In the genomic region with DNA sequence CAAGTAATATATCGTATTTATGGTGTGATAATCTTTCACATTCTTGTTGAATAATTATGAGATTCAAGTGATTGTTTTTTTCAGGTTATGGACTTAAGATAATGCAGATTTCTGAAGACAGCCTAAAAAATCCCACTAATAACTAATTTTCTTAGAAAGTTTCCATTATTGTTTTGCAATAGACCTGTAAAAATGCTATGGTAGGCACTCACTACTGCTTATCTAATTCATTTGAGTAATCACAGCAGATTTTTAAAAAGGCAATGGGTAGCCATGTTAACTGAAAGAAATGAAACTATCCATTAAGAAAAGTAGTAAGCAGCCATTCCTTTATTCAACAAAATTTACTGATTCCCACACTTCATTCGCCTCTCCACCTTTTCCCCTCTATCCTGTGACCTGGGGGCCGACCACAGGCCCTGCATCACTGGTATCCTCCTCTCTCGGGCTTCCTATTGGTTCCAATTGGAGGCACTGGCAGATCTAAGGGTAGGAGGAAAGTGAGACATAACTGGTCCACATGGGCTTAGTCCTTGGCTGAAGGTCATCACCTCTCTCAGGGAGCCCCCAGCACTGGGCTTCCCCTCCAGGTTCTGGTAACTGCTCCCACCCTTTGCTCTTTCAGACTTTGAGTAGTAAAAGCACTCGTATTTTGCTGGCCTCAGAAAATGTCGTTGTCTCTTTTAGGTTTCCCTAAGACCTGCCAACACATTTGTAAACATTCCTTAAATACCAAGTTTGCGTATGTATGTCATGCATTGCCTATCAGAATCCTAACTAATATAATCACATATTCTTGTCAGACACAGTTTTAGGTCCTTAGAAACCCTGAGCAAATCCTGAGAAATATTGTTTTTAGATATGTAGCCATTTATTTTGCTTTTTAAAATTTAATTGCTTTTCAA, we compare ENCODE assay signal across 17 cellular contexts. TPM values are rescaled to one million over a fixed set of nuclear protein-coding genes. Genes with fewer than 3 reads are reported as not detected.
A peak's percentile ranks its signal among the peaks of the same experiment; 100 is the strongest.
DNase-seq lines count a peak whose midpoint lies in the region; ATAC-seq and TF ChIP-seq lines count a peak whose summit lies in the region.
"Had no signal": no experiment of that assay in that cellular context is flagged by ENCODE, and none has a peak within 500 bp of the region (broad histone marks: within the 10 kb centered on the region; RNA-seq: fewer than 3 reads in every experiment).

No MANE protein-coding gene starts in this region.

- intact Hi-C loops in activated CD4-positive, alpha-beta T cell treated with anti-CD3 and anti-CD28 coated beads, Interleukin-2, amount 10 ng/mL, durations not matched to agents 24 days and 14 days (cut with micrococcal nuclease): loop anchor here (2.0 kb wide), 1 partner anchor 46 kb away; no protein-coding TSS in a partner anchor
- intact Hi-C loops in PC-3 (cut with micrococcal nuclease): no loop called here
- intact Hi-C loops in esophagus muscularis mucosa (cut with DNase I): no loop called here

- no peaks in the 10 kb centered on the region for H3F3A ChIP-seq in PC-3 (ENCODE audit: low read length, unreplicated experiment)

- H3K9me3 ChIP-seq in PC-3 (ENCODE audit: low read length) (no peaks in the 10 kb centered on the region), esophagus muscularis mucosa (no peaks in the 10 kb centered on the region), Peyer's patch (no peaks in the 10 kb centered on the region)
- H3K9me3 ChIP-seq: thyroid gland had no signal

- peak overlapping the region; percentile 66 for H3K27ac Mint-ChIP-seq in activated CD4-positive, alpha-beta T cell treated with anti-CD3 and anti-CD28 coated beads, Interleukin-2, amount 10 ng/mL, durations not matched to agents 24 days and 14 days

- no peak overlapping the region for H3K4me3 ChIP-seq in PC-3 (ENCODE audit: low read length)
- no peak overlapping the region for H3K4me3 ChIP-seq in esophagus muscularis mucosa
- no peak overlapping the region for H3K4me3 ChIP-seq in rectal smooth muscle tissue (ENCODE audit: low read length)
- no peak overlapping the region for H3K4me3 ChIP-seq in Peyer's patch
- H3K4me3 ChIP-seq: GM12878, K562, thyroid gland had no signal

- H3K4me1 Mint-ChIP-seq in activated CD4-positive, alpha-beta T cell treated with anti-CD3 and anti-CD28 coated beads, Interleukin-2, amount 10 ng/mL, durations not matched to agents 24 days and 14 days: peaks cover 49% of the 10 kb centered on the region

- H3K4me3 Mint-ChIP-seq in activated CD4-positive, alpha-beta T cell treated with anti-CD3 and anti-CD28 coated beads, Interleukin-2, amount 10 ng/mL, durations not matched to agents 24 days and 14 days: peak overlapping the region; percentile 63

- TF ChIP-seq POLR2A in esophagus muscularis mucosa (IDR thresholded peaks at IDR 0.05; ENCODE audit: low read depth) (no peak), Peyer's patch (IDR thresholded peaks at IDR 0.05) (no peak)

- no peak overlapping the region for H2AFZ ChIP-seq in PC-3 (ENCODE audit: low read length)

- peak overlapping the region; percentile 26; the same call in 1 of the 2 replicates for H3K4me2 ChIP-seq in PC-3 (ENCODE audit: low read length)

- no peak for DNase-seq in activated CD4-positive, alpha-beta T cell treated with anti-CD3 and anti-CD28 coated beads, Interleukin-2, amount 10 ng/mL, durations not matched to agents 24 days and 14 days
- DNase-seq in activated CD4-positive, alpha-beta T cell treated with anti-CD3 and anti-CD28 coated beads, Interleukin-2, amount 50 U/mL, for 48 hours: no peak
- peak; percentile 27 for DNase-seq in PC-3
- no peak for DNase-seq in esophagus muscularis mucosa (ENCODE audit: extremely low spot score)
- no peak for DNase-seq in SW 1271 (lab: John Stamatoyannopoulos, UW)
- no peak for DNase-seq in Peyer's patch
- DNase-seq: ACHN, aorta, hypothalamus, NCI-H1694, NCI-H82, thyroid gland had no signal

- H3K27me3 ChIP-seq in PC-3 (ENCODE audit: low read length) (no peaks in the 10 kb centered on the region), esophagus muscularis mucosa (no peaks in the 10 kb centered on the region), rectal smooth muscle tissue (ENCODE audit: control insufficient read depth, insufficient read depth, low read length) (no peaks in the 10 kb centered on the region), Peyer's patch (no peaks in the 10 kb centered on the region)
- H3K27me3 ChIP-seq: thyroid gland had no signal

- H3K27me3 Mint-ChIP-seq in activated CD4-positive, alpha-beta T cell treated with anti-CD3 and anti-CD28 coated beads, Interleukin-2, amount 10 ng/mL, durations not matched to agents 24 days and 14 days: no peaks in the 10 kb centered on the region

- ATAC-seq in PC-3 (no peak), GM21381 (IDR thresholded peaks at IDR 0.05; ENCODE audit: unreplicated experiment) (no peak)
- ATAC-seq: GM12878, HCT116, K562 had no signal

- WGBS in esophagus muscularis mucosa: 80% methylated on average over 7 of the region's 7 CpGs

- H3K4me1 ChIP-seq in PC-3 (ENCODE audit: insufficient read depth, low read length) (peaks cover 31% of the 10 kb centered on the region), esophagus muscularis mucosa (peaks cover 48 to 85% (median 81%) of the 10 kb centered on the region in 4 donors), rectal smooth muscle tissue (ENCODE audit: control insufficient read depth, insufficient read depth, low read length) (peaks cover 33% of the 10 kb centered on the region), Peyer's patch (no peaks in the 10 kb centered on the region)

- H3K36me3 ChIP-seq in PC-3 (ENCODE audit: low read depth, low read length) (no peaks in the 10 kb centered on the region), esophagus muscularis mucosa (no peaks in the 10 kb centered on the region), rectal smooth muscle tissue (ENCODE audit: control insufficient read depth, insufficient read depth, low read length) (no peaks in the 10 kb centered on the region), Peyer's patch (no peaks in the 10 kb centered on the region)
- H3K36me3 ChIP-seq: thyroid gland had no signal

- POLR2A ChIA-PET in PC-3 (lab: Charles Lee; ENCODE audit: unreplicated experiment): no interaction called here

- no peaks in the 10 kb centered on the region for H3K9me3 Mint-ChIP-seq in activated CD4-positive, alpha-beta T cell treated with anti-CD3 and anti-CD28 coated beads, Interleukin-2, amount 10 ng/mL, durations not matched to agents 24 days and 14 days

- H3K9ac ChIP-seq in PC-3 (ENCODE audit: low read length) (no peak overlapping the region), rectal smooth muscle tissue (ENCODE audit: low read length) (no peak overlapping the region)

- TF ChIP-seq CTCF in PC-3 (conservative IDR thresholded peaks at IDR 0.05; ENCODE audit: low read depth, low read length): no peak
- TF ChIP-seq CTCF in esophagus muscularis mucosa (IDR thresholded peaks at IDR 0.05): no peak
- TF ChIP-seq CTCF in Peyer's patch (IDR thresholded peaks at IDR 0.05): no peak

- peaks cover 91% of the 10 kb centered on the region for H3K79me2 ChIP-seq in PC-3 (ENCODE audit: low read length)

- H3K9me2 ChIP-seq in PC-3 (replicated peaks; ENCODE audit: low read length): no peaks in the 10 kb centered on the region

- CTCF ChIA-PET in PC-3 (lab: Charles Lee): no interaction called here

- no peak overlapping the region for H3K27ac ChIP-seq in PC-3 (ENCODE audit: low read length)
- H3K27ac ChIP-seq in esophagus muscularis mucosa (replicated peaks in 1 of 4): peak overlapping the region; percentile 54 to 71 (median 64)
- peak overlapping the region; percentile 40 for H3K27ac ChIP-seq in rectal smooth muscle tissue (ENCODE audit: low read depth, low read length)
- peak overlapping the region in 1 of 4 donors; percentile 34 for H3K27ac ChIP-seq in Peyer's patch
- H3K27ac ChIP-seq: thyroid gland had no signal

- BruUV-seq in PC-3 (replicated peaks; lab: Mats Ljungman, UMichigan): no TSS peak

- H3K36me3 Mint-ChIP-seq in activated CD4-positive, alpha-beta T cell treated with anti-CD3 and anti-CD28 coated beads, Interleukin-2, amount 10 ng/mL, durations not matched to agents 24 days and 14 days (ENCODE audit: low read depth): peaks cover 2% of the 10 kb centered on the region

- TF ChIP-seq EP300 in esophagus muscularis mucosa (IDR thresholded peaks at IDR 0.05): no peak

- 0 out of 2 replicates have a peak, but pooled peaks cover 4% of the 10 kb centered on the region for H4K20me1 ChIP-seq in PC-3 (ENCODE audit: low read length)

RNA-seq across cellular contexts. Expression of a gene that starts 18.5 kb away (rescaled TPM):
- total RNA-seq in activated CD4-positive, alpha-beta T cell treated with anti-CD3 and anti-CD28 coated beads, Interleukin-2, amount 10 ng/mL, durations not matched to agents 24 days and 14 days: 34.0 and 35.2 TPM in 2 replicates
- total RNA-seq in PC-3 (2014; rRNA removed) (36.4 and 38.8 TPM in 2 replicates), esophagus muscularis mucosa (100 to 1,000 TPM in 1 of 4 donors, 10 to 100 TPM in 3; 86.8 to 116 (median 93.1) TPM), Peyer's patch (10 to 100 TPM; 10.5 to 41.3 (median 18.5) TPM)
